ENCODE assay signal across 17 cellular contexts in genomic region chr18:74526478-74526877, GRCh38. TPM values are rescaled to one million over a fixed set of nuclear protein-coding genes. Genes with fewer than 3 reads are reported as not detected.
DNase-seq lines count a peak whose midpoint lies in the region; ATAC-seq and TF ChIP-seq lines count a peak whose summit lies in the region.
"Had no signal": no experiment of that assay in that cellular context is flagged by ENCODE, and none has a peak within 500 bp of the region (broad histone marks: within the 10 kb centered on the region; RNA-seq: fewer than 3 reads in every experiment).

No MANE protein-coding gene starts in this region.

- no peak overlapping the region for H3K4me3 ChIP-seq in PC-9
- H3K4me3 ChIP-seq in epithelial cell of esophagus (ENCODE audit: low read length), result no peak overlapping the region
- H3K4me3 ChIP-seq in aorta (ENCODE audit: low read length in 2 of 2), result no peak overlapping the region
- no peak overlapping the region for H3K4me3 ChIP-seq in CD4-positive, alpha-beta memory T cell (ENCODE audit: low read length in 2 of 2)
- H3K4me3 ChIP-seq: BLaER1 treated with 17β-estradiol and CSF1 and Interleukin-3, amounts not matched to agents 10 nM and 100 nM; GM12878; HAP-1 had no signal

- intact Hi-C loops in PC-9 (cut with micrococcal nuclease; ENCODE audit: unreplicated experiment) (no loop called here), sciatic nerve (cut with DNase I) (no loop called here), aorta (cut with DNase I) (no loop called here)
- intact Hi-C loops in CD4-positive, alpha-beta memory T cell (cut with micrococcal nuclease), result no loop called here

- no peaks in the 10 kb centered on the region for H3K9me3 ChIP-seq in PC-9 (ENCODE audit: insufficient read depth, low read depth)
- peaks cover 5% of the 10 kb centered on the region for H3K9me3 ChIP-seq in aorta (ENCODE audit: control insufficient read depth, low read length)
- H3K9me3 ChIP-seq in CD4-positive, alpha-beta memory T cell (ENCODE audit: control insufficient read depth in 1 of 2, low read length in 2 of 2), result no peaks in the 10 kb centered on the region
- H3K9me3 ChIP-seq: BLaER1 treated with 17β-estradiol and CSF1 and Interleukin-3, amounts not matched to agents 10 nM and 100 nM; HAP-1 had no signal

- DNase-seq in PC-9 (peak in 1 of 2 experiments; percentile 71), epithelial cell of esophagus (ENCODE audit: low read depth) (peak; percentile 14), sciatic nerve (ENCODE audit: low spot score) (no peak), type B pancreatic cell (ENCODE audit: extremely low spot score, unreplicated experiment) (no peak), aorta (no peak)
- no peak for DNase-seq in CD4-positive, alpha-beta memory T cell
- DNase-seq: ACHN; CD4-positive, CD25-positive, alpha-beta regulatory T cell; DMS79; GOT3 had no signal

- H3K36me3 ChIP-seq in PC-9 (ENCODE audit: low read depth) (no peaks in the 10 kb centered on the region), aorta (ENCODE audit: control insufficient read depth in 1 of 2, insufficient read depth in 2 of 2, low read length in 1 of 2) (no peaks in the 10 kb centered on the region)
- H3K36me3 ChIP-seq in CD4-positive, alpha-beta memory T cell (ENCODE audit: insufficient read depth, low read length), result peaks cover 1% of the 10 kb centered on the region
- H3K36me3 ChIP-seq: HAP-1 had no signal

- H3K4me3 Mint-ChIP-seq in type B pancreatic cell, result peak overlapping the region; percentile 3
- H3K4me3 Mint-ChIP-seq in CD4-positive, alpha-beta memory T cell, result no peak overlapping the region
- H3K4me3 Mint-ChIP-seq: CD4-positive, CD25-positive, alpha-beta regulatory T cell had no signal

- peaks cover 18% of the 10 kb centered on the region for H3K36me3 Mint-ChIP-seq in type B pancreatic cell
- peaks cover 11 to 12% of the 10 kb centered on the region in 2 donors for H3K36me3 Mint-ChIP-seq in CD4-positive, alpha-beta memory T cell

- no peaks in the 10 kb centered on the region for H3K79me2 ChIP-seq in PC-9 (ENCODE audit: low read depth)

- H3K4me2 ChIP-seq in PC-9, result 0 out of 2 replicates have a peak overlapping the region, but pooled peaks have one; percentile 6
- H3K4me2 ChIP-seq: BLaER1 treated with 17β-estradiol and CSF1 and Interleukin-3, amounts not matched to agents 10 nM and 100 nM had no signal

- no peaks in the 10 kb centered on the region for H4K20me1 ChIP-seq in PC-9 (ENCODE audit: insufficient read depth)

- peaks cover 4% of the 10 kb centered on the region for H3K9me3 Mint-ChIP-seq in type B pancreatic cell
- H3K9me3 Mint-ChIP-seq in CD4-positive, alpha-beta memory T cell, result no peaks in the 10 kb centered on the region
- H3K9me3 Mint-ChIP-seq: CD4-positive, CD25-positive, alpha-beta regulatory T cell had no signal

- peak overlapping the region; percentile 58 for H3K27ac Mint-ChIP-seq in type B pancreatic cell
- no peak overlapping the region for H3K27ac Mint-ChIP-seq in CD4-positive, alpha-beta memory T cell
- H3K27ac Mint-ChIP-seq: CD4-positive, CD25-positive, alpha-beta regulatory T cell had no signal

- peaks cover 8% of the 10 kb centered on the region; the same call in 1 of the 2 replicates for H3K4me1 ChIP-seq in PC-9 (replicated peaks; ENCODE audit: insufficient read depth)
- no peaks in the 10 kb centered on the region for H3K4me1 ChIP-seq in aorta (ENCODE audit: control insufficient read depth in 1 of 2, insufficient read depth in 2 of 2, low read length in 2 of 2)
- H3K4me1 ChIP-seq in CD4-positive, alpha-beta memory T cell (ENCODE audit: insufficient read depth, low read length), result no peaks in the 10 kb centered on the region
- H3K4me1 ChIP-seq: HAP-1 had no signal

- H3K27me3 ChIP-seq in PC-9 (ENCODE audit: insufficient read depth, low read depth), result peaks cover 21% of the 10 kb centered on the region; the same call in 1 of the 2 replicates
- no peaks in the 10 kb centered on the region for H3K27me3 ChIP-seq in aorta (ENCODE audit: control insufficient read depth in 1 of 2, insufficient read depth in 2 of 2, low read length in 1 of 2)
- no peaks in the 10 kb centered on the region for H3K27me3 ChIP-seq in CD4-positive, alpha-beta memory T cell (ENCODE audit: insufficient read depth, low read length)
- H3K27me3 ChIP-seq: BLaER1 treated with 17β-estradiol and CSF1 and Interleukin-3, amounts not matched to agents 10 nM and 100 nM had no signal

- H3K9me2 ChIP-seq in PC-9 (ENCODE audit: insufficient read depth), result no peaks in the 10 kb centered on the region

- TF ChIP-seq CTCF in PC-9 (conservative IDR thresholded peaks at IDR 0.05) (no peak), epithelial cell of esophagus (IDR thresholded peaks at IDR 0.05; ENCODE audit: insufficient read depth, low read depth, low read length, missing control alignments) (no peak), type B pancreatic cell (conservative IDR thresholded peaks at IDR 0.05) (no peak)

- CTCF ChIA-PET in PC-9 (lab: Charles Lee), result no interaction called here
- CTCF ChIA-PET in CD4-positive, alpha-beta memory T cell (lab: Charles Lee; ENCODE audit: partially characterized antibody), result no interaction called here

- H3K27ac ChIP-seq in PC-9 (no peak overlapping the region), aorta (ENCODE audit: low read depth in 1 of 2, low read length in 2 of 2) (no peak overlapping the region)
- no peak overlapping the region for H3K27ac ChIP-seq in CD4-positive, alpha-beta memory T cell (ENCODE audit: low read depth, low read length)
- H3K27ac ChIP-seq: BLaER1 treated with 17β-estradiol and CSF1 and Interleukin-3, amounts not matched to agents 10 nM and 100 nM had no signal

- BruUV-seq in PC-9 (replicated peaks; lab: Mats Ljungman, UMichigan), result no TSS peak

- H3F3A ChIP-seq in PC-9 (ENCODE audit: insufficient read depth, low read depth), result 0 out of 2 replicates have a peak, but pooled peaks cover 8% of the 10 kb centered on the region

- H2AFZ ChIP-seq in PC-9, result no peak overlapping the region

- no peaks in the 10 kb centered on the region for H3K27me3 Mint-ChIP-seq in type B pancreatic cell
- no peaks in the 10 kb centered on the region for H3K27me3 Mint-ChIP-seq in CD4-positive, alpha-beta memory T cell

- peak; percentile 67 for ATAC-seq in sciatic nerve
- ATAC-seq in HG03521 (IDR thresholded peaks at IDR 0.05; ENCODE audit: unreplicated experiment), result no peak
- ATAC-seq in aorta (ENCODE audit: low FRiP score), result no peak
- ATAC-seq: GM12878 had no signal

- H3K4me1 Mint-ChIP-seq in type B pancreatic cell (ENCODE audit: unreplicated experiment), result peaks cover 17% of the 10 kb centered on the region
- H3K4me1 Mint-ChIP-seq in CD4-positive, alpha-beta memory T cell, result no peaks in the 10 kb centered on the region
- H3K4me1 Mint-ChIP-seq: CD4-positive, CD25-positive, alpha-beta regulatory T cell had no signal

- WGBS in aorta, 2 donors, result 26 to 28% methylated on average over 3 of the region's 3 CpGs

- POLR2A ChIA-PET in PC-9 (lab: Charles Lee; ENCODE audit: unreplicated experiment), result no interaction called here
- POLR2A ChIA-PET in CD4-positive, alpha-beta memory T cell (lab: Charles Lee; ENCODE audit: partially characterized antibody), result no interaction called here

RNA-seq across cellular contexts. Expression of gene CNDP1, which starts 7.8 kb away (rescaled TPM):
- total RNA-seq in PC-9 (2021), result not detected in 2 replicates
- total RNA-seq in sciatic nerve, result 0.31 TPM
- 0.48 and 0.67 TPM in 2 replicates for total RNA-seq in type B pancreatic cell (ENCODE audit: low replicate concordance)
- under 1 TPM in 1 of 2 donors, not detected in 1; 0.49 TPM for total RNA-seq in aorta
- polyA plus RNA-seq in aorta, result 1 to 10 TPM in 1 of 2 donors, not detected in 1; 5.4 TPM
- not detected for total RNA-seq in CD4-positive, alpha-beta memory T cell
- polyA plus RNA-seq in CD4-positive, alpha-beta memory T cell, result not detected
- total RNA-seq: A172, G401, GM12878, HT1080 had no signal
- polyA plus RNA-seq: CD4-positive, CD25-positive, alpha-beta regulatory T cell had no signal

RNA-seq across cellular contexts. Expression of gene CNDP2, which starts 30.3 kb away (rescaled TPM):
- 161 and 183 TPM in 2 replicates for total RNA-seq in PC-9 (2021)
- 162 TPM for total RNA-seq in sciatic nerve
- 197 and 248 TPM in 2 replicates for total RNA-seq in type B pancreatic cell (ENCODE audit: low replicate concordance)
- 10 to 100 TPM; 74.0 to 99.2 TPM for total RNA-seq in aorta
- 10 to 100 TPM; 26.7 to 74.5 TPM for polyA plus RNA-seq in aorta
- 100 to 1,000 TPM; 145 to 153 TPM for total RNA-seq in CD4-positive, alpha-beta memory T cell
- 100 to 1,000 TPM; 123 to 138 TPM for polyA plus RNA-seq in CD4-positive, alpha-beta memory T cell
